Comparison of ENCODE assay signal across 11 cellular contexts in the genomic region with DNA sequence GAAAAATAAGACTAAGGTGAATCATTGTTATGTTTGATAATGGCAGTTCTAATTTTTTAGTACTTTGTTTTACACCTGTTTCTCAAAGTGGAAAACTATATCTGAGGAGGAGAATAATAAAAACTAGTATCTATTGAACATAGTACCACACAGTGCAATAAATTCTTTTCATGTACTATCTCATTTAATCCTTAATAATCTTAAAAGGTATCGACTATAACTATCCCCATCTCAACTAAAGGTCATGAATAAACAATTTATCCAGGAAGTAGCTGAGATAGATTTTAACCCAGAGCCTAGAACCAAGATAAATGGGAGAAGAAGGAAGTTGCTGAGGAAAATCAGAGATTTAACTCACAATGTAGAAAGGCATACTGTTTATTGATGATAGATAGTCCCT. TPM values are rescaled to one million over a fixed set of nuclear protein-coding genes. Genes with fewer than 3 reads are reported as not detected.
DNase-seq lines count a peak whose midpoint lies in the region; ATAC-seq and TF ChIP-seq lines count a peak whose summit lies in the region.
"Had no signal": no experiment of that assay in that cellular context is flagged by ENCODE, and none has a peak within 500 bp of the region (broad histone marks: within the 10 kb centered on the region; RNA-seq: fewer than 3 reads in every experiment).

No MANE protein-coding gene starts in this region.

- peaks cover 30% of the 10 kb centered on the region for H3K4me1 Mint-ChIP-seq in Calu3 (ENCODE audit: low read depth, unreplicated experiment)

- H3F3A ChIP-seq in PC-3 (ENCODE audit: low read length, unreplicated experiment) = no peaks in the 10 kb centered on the region

- BruUV-seq in Calu3 (replicated peaks; lab: Mats Ljungman, UMichigan) = no TSS peak
- no TSS peak for BruUV-seq in PC-3 (replicated peaks; lab: Mats Ljungman, UMichigan)

- H3K4me3 Mint-ChIP-seq in Calu3 (ENCODE audit: low read depth, unreplicated experiment) = peak overlapping the region; percentile 75

- H3K36me3 Mint-ChIP-seq in Calu3 (ENCODE audit: insufficient read depth, unreplicated experiment) = peaks cover 24% of the 10 kb centered on the region

- H3K27me3 Mint-ChIP-seq in Calu3 (ENCODE audit: unreplicated experiment) = no peaks in the 10 kb centered on the region

- H3K4me3 ChIP-seq in PC-3 (ENCODE audit: low read length) = peak overlapping the region; percentile 43
- H3K4me3 ChIP-seq in epithelial cell of esophagus (ENCODE audit: low read length) = peak overlapping the region; percentile 86
- peak overlapping the region; percentile 22 for H3K4me3 ChIP-seq in rectal smooth muscle tissue (ENCODE audit: low read length)

- no peak overlapping the region for H3K27ac ChIP-seq in PC-3 (ENCODE audit: low read length)
- no peak overlapping the region for H3K27ac ChIP-seq in rectal smooth muscle tissue (ENCODE audit: low read depth, low read length)

- H3K9ac ChIP-seq in PC-3 (ENCODE audit: low read length) (no peak overlapping the region), rectal smooth muscle tissue (ENCODE audit: low read length) (no peak overlapping the region)

- no peaks in the 10 kb centered on the region for H3K9me3 ChIP-seq in PC-3 (ENCODE audit: low read length)

- no peaks in the 10 kb centered on the region for H3K27me3 ChIP-seq in PC-3 (ENCODE audit: low read length)
- H3K27me3 ChIP-seq in rectal smooth muscle tissue (ENCODE audit: control insufficient read depth, insufficient read depth, low read length) = no peaks in the 10 kb centered on the region

- peaks cover 53% of the 10 kb centered on the region for H3K4me1 ChIP-seq in PC-3 (ENCODE audit: insufficient read depth, low read length)
- H3K4me1 ChIP-seq in rectal smooth muscle tissue (ENCODE audit: control insufficient read depth, insufficient read depth, low read length) = peaks cover 4% of the 10 kb centered on the region

- CTCF ChIA-PET in Calu3 (lab: Charles Lee) = no interaction called here
- CTCF ChIA-PET in PC-3 (lab: Charles Lee) = no interaction called here

- H3K9me2 ChIP-seq in PC-3 (replicated peaks; ENCODE audit: low read length) = no peaks in the 10 kb centered on the region

- no peaks in the 10 kb centered on the region for H3K9me3 Mint-ChIP-seq in Calu3 (ENCODE audit: low read depth, unreplicated experiment)

- DNase-seq in Calu3 (no peak), PC-3 (no peak), epithelial cell of esophagus (ENCODE audit: low read depth) (no peak), GM03348 (ENCODE audit: low spot score) (no peak), left lobe of liver (ENCODE audit: low spot score) (no peak)
- DNase-seq: activated CD4-positive, alpha-beta T cell treated with anti-CD3 and anti-CD28 coated beads for 4 hours; NCI-H69 had no signal

- H4K20me1 ChIP-seq in PC-3 (ENCODE audit: low read length) = peaks cover 44% of the 10 kb centered on the region

- H3K4me2 ChIP-seq in PC-3 (ENCODE audit: low read length) = peak overlapping the region; percentile 89

- no peaks in the 10 kb centered on the region for H3K36me3 ChIP-seq in PC-3 (ENCODE audit: low read depth, low read length)
- H3K36me3 ChIP-seq in rectal smooth muscle tissue (ENCODE audit: control insufficient read depth, insufficient read depth, low read length) = no peaks in the 10 kb centered on the region

- peaks cover 74% of the 10 kb centered on the region for H3K79me2 ChIP-seq in PC-3 (ENCODE audit: low read length)

- intact Hi-C loops in Calu3 (cut with micrococcal nuclease; ENCODE audit: unreplicated experiment) (loop anchor here (5.0 kb wide), 1 partner anchor 130 kb away; no protein-coding TSS in a partner anchor), PC-3 (cut with micrococcal nuclease) (loop anchor here (5.0 to 10.0 kb wide), 5 partner anchors 55 to 867 kb away; a partner anchor contains a TSS)

- H2AFZ ChIP-seq in PC-3 (ENCODE audit: low read length) = no peak overlapping the region

- no peak for ATAC-seq in PC-3
- ATAC-seq in HG03378 (IDR thresholded peaks at IDR 0.05; ENCODE audit: unreplicated experiment) = no peak
- no peak for ATAC-seq in GM18511 (IDR thresholded peaks at IDR 0.05; ENCODE audit: unreplicated experiment)
- ATAC-seq in left lobe of liver = no peak

- TF ChIP-seq CTCF in Calu3 (IDR thresholded peaks at IDR 0.05; ENCODE audit: unreplicated experiment) = no peak
- no peak for TF ChIP-seq CTCF in PC-3 (conservative IDR thresholded peaks at IDR 0.05; ENCODE audit: low read depth, low read length)
- no peak for TF ChIP-seq CTCF in epithelial cell of esophagus (IDR thresholded peaks at IDR 0.05; ENCODE audit: insufficient read depth, low read depth, low read length, missing control alignments)

- POLR2A ChIA-PET in PC-3 (lab: Charles Lee; ENCODE audit: unreplicated experiment) = no interaction called here

- H3K27ac Mint-ChIP-seq in Calu3 (ENCODE audit: unreplicated experiment) = no peak overlapping the region

RNA-seq across cellular contexts. Expression of a gene that starts 2.5 kb away (rescaled TPM):
- total RNA-seq in Calu3 (2022) = 12.0 and 16.5 TPM in 2 replicates
- total RNA-seq in PC-3 (2014; rRNA removed) = 52.3 and 58.1 TPM in 2 replicates
- total RNA-seq in left lobe of liver = 9.6 TPM

RNA-seq across cellular contexts. Expression of a gene that starts 38.1 kb away (rescaled TPM):
- total RNA-seq in Calu3 (2022) (not detected in 2 replicates), PC-3 (2014; rRNA removed) (not detected in 2 replicates), left lobe of liver (not detected)
- total RNA-seq: myocyte had no signal

Comparison
In these comparisons a context has a peak if more than half of its experiments do, and no peak if none do; other contexts are left out.
1. H3K4me3 ChIP-seq: peak in every context shown above with its lines; median percentile 86 in epithelial cell of esophagus; 43 in PC-3; 22 in rectal smooth muscle tissue.